ENCODE assay signal across 9 cellular contexts in genomic region chrX:21972721-21973120, GRCh38. TPM values are rescaled to one million over a fixed set of nuclear protein-coding genes. Genes with fewer than 3 reads are reported as not detected.
DNase-seq lines count a peak whose midpoint lies in the region; ATAC-seq and TF ChIP-seq lines count a peak whose summit lies in the region.
"Had no signal": no experiment of that assay in that cellular context is flagged by ENCODE, and none has a peak within 500 bp of the region (broad histone marks: within the 10 kb centered on the region; RNA-seq: fewer than 3 reads in every experiment).

No MANE protein-coding gene starts in this region.

- H3K4me1 ChIP-seq in GM23338 (ENCODE audit: insufficient read depth) (no peaks in the 10 kb centered on the region), gastrocnemius medialis (no peaks in the 10 kb centered on the region)

- intact Hi-C loops in gastrocnemius medialis (cut with DNase I; ENCODE audit: low total_unique reads) = no loop called here

- in situ Hi-C loops in gastrocnemius medialis (cut with MboI; ENCODE audit: low sequenced_read_pairs in 4 of 4) = no loop called here

- H3K27ac ChIP-seq in GM23338 (ENCODE audit: low read depth) (no peak overlapping the region), WERI-Rb-1 (no peak overlapping the region), gastrocnemius medialis (no peak overlapping the region)
- H3K27ac ChIP-seq: KMS-11 had no signal

- H2AFZ ChIP-seq in GM23338 = no peak overlapping the region

- peak; percentile 23 to 41; a peak in 3 of 4 replicates for TF ChIP-seq CTCF in GM23338 (conservative IDR thresholded peaks at IDR 0.05; ENCODE audit: low read depth in 2 of 2)
- TF ChIP-seq CTCF in WERI-Rb-1 (IDR thresholded peaks at IDR 0.05; ENCODE audit: low read depth, low read length) = 0 out of 2 replicates have a peak, but pooled peaks have one; percentile 8
- TF ChIP-seq CTCF in gastrocnemius medialis (IDR thresholded peaks at IDR 0.05 in 4 of 5, conservative IDR thresholded peaks at IDR 0.05 in 1 of 5) = no peak

- no peaks in the 10 kb centered on the region for H3K27me3 ChIP-seq in GM23338 (ENCODE audit: insufficient read depth)
- no peaks in the 10 kb centered on the region for H3K27me3 ChIP-seq in WERI-Rb-1 (ENCODE audit: insufficient read depth, low read depth, severe bottlenecking)
- H3K27me3 ChIP-seq in gastrocnemius medialis = no peaks in the 10 kb centered on the region

- H3F3A ChIP-seq in GM23338 (replicated peaks; ENCODE audit: low read depth) = no peaks in the 10 kb centered on the region

- peaks cover 52% of the 10 kb centered on the region for H3K36me3 Mint-ChIP-seq in GM23338 (ENCODE audit: low read depth)

- H3K36me3 ChIP-seq in GM23338 (ENCODE audit: insufficient read depth) (peaks cover 3% of the 10 kb centered on the region; the same call in 1 of the 2 replicates), WERI-Rb-1 (peaks cover 23% of the 10 kb centered on the region), gastrocnemius medialis (no peaks in the 10 kb centered on the region)

- no peaks in the 10 kb centered on the region for H3K9me3 Mint-ChIP-seq in GM23338

- ATAC-seq in GM23338 (peak; percentile 48), HG03521 (IDR thresholded peaks at IDR 0.05; ENCODE audit: unreplicated experiment) (no peak), gastrocnemius medialis (no peak), HG02852 (IDR thresholded peaks at IDR 0.05; ENCODE audit: unreplicated experiment) (no peak)

- H3K4me3 ChIP-seq in GM23338 = no peak overlapping the region
- no peak overlapping the region for H3K4me3 ChIP-seq in WERI-Rb-1 (ENCODE audit: low read depth, low read length)
- H3K4me3 ChIP-seq in gastrocnemius medialis = no peak overlapping the region

- H3K9me2 ChIP-seq in GM23338 (ENCODE audit: insufficient read depth) = no peaks in the 10 kb centered on the region

- no peak for TF ChIP-seq POLR2A in erythroblast (IDR thresholded peaks at IDR 0.05; ENCODE audit: low read length)
- no peak for TF ChIP-seq POLR2A in gastrocnemius medialis (IDR thresholded peaks at IDR 0.05)

- no peak overlapping the region for H3K4me2 ChIP-seq in GM23338
- H3K4me2 ChIP-seq: KMS-11 had no signal

- H3K9me3 ChIP-seq in WERI-Rb-1 (ENCODE audit: severe bottlenecking) = no peaks in the 10 kb centered on the region
- no peaks in the 10 kb centered on the region for H3K9me3 ChIP-seq in gastrocnemius medialis

- DNase-seq in GM23338 (ENCODE audit: low spot score) (peak; percentile 27), WERI-Rb-1 (no peak), erythroblast (lab: John Stamatoyannopoulos, UW) (peak; percentile 19 to 24), amniotic stem cell (lab: John Stamatoyannopoulos, UW) (no peak), gastrocnemius medialis (no peak)
- peak; percentile 4 to 9 for DNase-seq in stimulated activated CD8-positive, alpha-beta memory T cell treated with anti-CD3 and anti-CD28 coated beads, Interleukin-15, amount 100 ng/mL, for 48 hours (ENCODE audit: low read depth in 2 of 2)

- H3K27ac Mint-ChIP-seq in GM23338 = no peak overlapping the region

- no peaks in the 10 kb centered on the region for H3K27me3 Mint-ChIP-seq in GM23338 (ENCODE audit: insufficient read depth, low read depth, poor library complexity)

- H3K4me1 Mint-ChIP-seq in GM23338 = peaks cover 3% of the 10 kb centered on the region; the same call in 1 of the 3 replicates

- peaks cover 18% of the 10 kb centered on the region for H3K79me2 ChIP-seq in GM23338 (replicated peaks; ENCODE audit: insufficient read depth)

- H4K20me1 ChIP-seq in GM23338 (replicated peaks; ENCODE audit: insufficient read depth) = no peaks in the 10 kb centered on the region

- H3K4me3 Mint-ChIP-seq in GM23338 = no peak overlapping the region

TF ChIP-seq in GM23338, 12 proteins besides CTCF, POLR2A, EP300 and RAD21 (continues in another document):
- TF ChIP-seq ZNF331 (CRISPR knock-in tag; IDR thresholded peaks at IDR 0.05; ENCODE audit: low read depth) (no peak), NANOG (IDR thresholded peaks at IDR 0.05; ENCODE audit: borderline replicate concordance) (no peak), CREB1 (CRISPR knock-in tag; IDR thresholded peaks at IDR 0.05; ENCODE audit: low read depth) (no peak), EZH2 (IDR thresholded peaks at IDR 0.05; ENCODE audit: low read depth, unreplicated experiment) (no peak), ZNF114 (CRISPR knock-in tag; IDR thresholded peaks at IDR 0.05) (no peak), JUNB (IDR thresholded peaks at IDR 0.05; ENCODE audit: unreplicated experiment) (no peak), REST (IDR thresholded peaks at IDR 0.05; ENCODE audit: unreplicated experiment) (no peak), STAT1 (IDR thresholded peaks at IDR 0.05; ENCODE audit: unreplicated experiment) (no peak)

RNA-seq across cellular contexts. Expression of gene SMS, which starts 32.2 kb away (rescaled TPM):
- total RNA-seq in GM23338 (2014; rRNA removed; shearing (Covaris generic)) = 168 and 185 TPM in 2 replicates
- 246 and 274 TPM in 2 replicates for polyA plus RNA-seq in GM23338 (2016; fragmentation: Nextera tagmentation; extraction: Ambion mirVana)
- 10 to 100 TPM in 3 of 4 donors, 1 to 10 TPM in 1; 9.3 to 32.0 (median 20.0) TPM for total RNA-seq in gastrocnemius medialis

RNA-seq across cellular contexts. Expression of gene PHEX, which starts 59.4 kb away (rescaled TPM):
- total RNA-seq in GM23338 (2014; rRNA removed; shearing (Covaris generic)) = 0.21 TPM in 1 of 2 replicates, not detected in the other
- polyA plus RNA-seq in GM23338 (2016; fragmentation: Nextera tagmentation; extraction: Ambion mirVana) = 0.05 and 0.07 TPM in 2 replicates
- total RNA-seq in gastrocnemius medialis = under 1 TPM in 1 of 4 donors, not detected in 3; 0.05 TPM

Comparison
In these comparisons a context has a peak if more than half of its experiments do, and no peak if none do; other contexts are left out.
1. DNase-seq: peak in GM23338 (single experiment), erythroblast (2 of 2) and stimulated activated CD8-positive, alpha-beta memory T cell treated with anti-CD3 and anti-CD28 coated beads, Interleukin-15, amount 100 ng/mL, for 48 hours (2 of 2); none in WERI-Rb-1 (single experiment), amniotic stem cell (single experiment) and gastrocnemius medialis (0 of 2).
2. CTCF ChIP-seq: peak in GM23338 (2 of 2) and WERI-Rb-1 (single experiment); none in gastrocnemius medialis (0 of 5).